Comparison of ENCODE assay signal across 11 cellular contexts in genomic region chr20:34570859-34571306, GRCh38. TPM values are rescaled to one million over a fixed set of nuclear protein-coding genes. Genes with fewer than 3 reads are reported as not detected.
DNase-seq lines count a peak whose midpoint lies in the region; ATAC-seq and TF ChIP-seq lines count a peak whose summit lies in the region.
"Had no signal": no experiment of that assay in that cellular context is flagged by ENCODE, and none has a peak within 500 bp of the region (broad histone marks: within the 10 kb centered on the region; RNA-seq: fewer than 3 reads in every experiment).

No MANE protein-coding gene starts in this region.

- H3K4me2 ChIP-seq in PC-3 (ENCODE audit: low read length): no peak overlapping the region

- H4K20me1 ChIP-seq in PC-3 (ENCODE audit: low read length): no peaks in the 10 kb centered on the region

- TF ChIP-seq CTCF in PC-3 (conservative IDR thresholded peaks at IDR 0.05; ENCODE audit: low read depth, low read length) (no peak), gastrocnemius medialis (IDR thresholded peaks at IDR 0.05 in 4 of 5, conservative IDR thresholded peaks at IDR 0.05 in 1 of 5) (no peak)

- BruUV-seq in PC-3 (replicated peaks; lab: Mats Ljungman, UMichigan): no TSS peak

- in situ Hi-C loops in gastrocnemius medialis (cut with MboI; ENCODE audit: low sequenced_read_pairs in 4 of 4): loop anchor here in 1 of 4 donors (10.0 kb wide), 1 partner anchor 204 kb away; no protein-coding TSS in a partner anchor

- no peak for ATAC-seq in activated T-cell treated with anti-CD3 and anti-CD28 coated beads, Interleukin-2, amount 50 U/mL, for 72 hours (replicated peaks in 1 of 2)
- ATAC-seq in PC-3 (peak; percentile 45; the same call in 1 of the 2 replicates), gastrocnemius medialis (no peak), aorta (ENCODE audit: low FRiP score) (no peak)
- ATAC-seq in central memory CD8-positive, alpha-beta T cell (replicated peaks; ENCODE audit: extremely low read depth, poor library complexity, severe bottlenecking): no peak

- no peak overlapping the region for H3K9ac ChIP-seq in PC-3 (ENCODE audit: low read length)

- CTCF ChIA-PET in PC-3 (lab: Charles Lee): interaction anchor here (0.6 kb wide), 1 partner anchor 305 kb away, joined by 3 read pairs; no protein-coding TSS in a partner anchor

- H3K4me3 ChIP-seq in PC-3 (ENCODE audit: low read length) (no peak overlapping the region), gastrocnemius medialis (no peak overlapping the region), aorta (ENCODE audit: low read length in 2 of 2) (no peak overlapping the region)
- H3K4me3 ChIP-seq: coronary artery had no signal

- 0 out of 2 replicates have a peak, but pooled peaks cover 4% of the 10 kb centered on the region for H3K4me1 ChIP-seq in PC-3 (ENCODE audit: insufficient read depth, low read length)
- no peaks in the 10 kb centered on the region for H3K4me1 ChIP-seq in gastrocnemius medialis
- H3K4me1 ChIP-seq in aorta (ENCODE audit: control insufficient read depth in 1 of 2, insufficient read depth in 2 of 2, low read length in 2 of 2): no peaks in the 10 kb centered on the region

- H3K27ac ChIP-seq in PC-3 (ENCODE audit: low read length): no peak overlapping the region
- no peak overlapping the region for H3K27ac ChIP-seq in gastrocnemius medialis
- no peak overlapping the region for H3K27ac ChIP-seq in aorta (ENCODE audit: low read depth in 1 of 2, low read length in 2 of 2)
- H3K27ac ChIP-seq: coronary artery had no signal

- no peaks in the 10 kb centered on the region for H3K9me2 ChIP-seq in PC-3 (replicated peaks; ENCODE audit: low read length)

- no peaks in the 10 kb centered on the region for H3K4me1 Mint-ChIP-seq in activated T-cell treated with anti-CD3 and anti-CD28 coated beads, Interleukin-2, amount 50 U/mL, for 72 hours (ENCODE audit: low read depth)
- peaks cover 9% of the 10 kb centered on the region for H3K4me1 Mint-ChIP-seq in central memory CD8-positive, alpha-beta T cell

- no peak for TF ChIP-seq POLR2A in gastrocnemius medialis (IDR thresholded peaks at IDR 0.05)

- H3K9me3 ChIP-seq in PC-3 (ENCODE audit: low read length): no peaks in the 10 kb centered on the region
- H3K9me3 ChIP-seq in gastrocnemius medialis: no peaks in the 10 kb centered on the region
- no peaks in the 10 kb centered on the region for H3K9me3 ChIP-seq in aorta (ENCODE audit: control insufficient read depth, low read length)

- peak overlapping the region; percentile 41 for H3K27ac Mint-ChIP-seq in activated T-cell treated with anti-CD3 and anti-CD28 coated beads, Interleukin-2, amount 50 U/mL, for 72 hours
- peak overlapping the region; percentile 48 for H3K27ac Mint-ChIP-seq in central memory CD8-positive, alpha-beta T cell (ENCODE audit: low read depth)

- no peaks in the 10 kb centered on the region for H3F3A ChIP-seq in PC-3 (ENCODE audit: low read length, unreplicated experiment)

- intact Hi-C loops in PC-3 (cut with micrococcal nuclease): no loop called here
- intact Hi-C loops in gastrocnemius medialis (cut with DNase I; ENCODE audit: low total_unique reads): no loop called here
- intact Hi-C loops in aorta (cut with DNase I): no loop called here

- H3K79me2 ChIP-seq in PC-3 (ENCODE audit: low read length): no peaks in the 10 kb centered on the region

- no peaks in the 10 kb centered on the region for H3K27me3 Mint-ChIP-seq in activated T-cell treated with anti-CD3 and anti-CD28 coated beads, Interleukin-2, amount 50 U/mL, for 72 hours (ENCODE audit: low read depth)
- H3K27me3 Mint-ChIP-seq in central memory CD8-positive, alpha-beta T cell: no peaks in the 10 kb centered on the region

- no peak overlapping the region for H3K4me3 Mint-ChIP-seq in activated T-cell treated with anti-CD3 and anti-CD28 coated beads, Interleukin-2, amount 50 U/mL, for 72 hours
- no peak overlapping the region for H3K4me3 Mint-ChIP-seq in central memory CD8-positive, alpha-beta T cell

- WGBS in aorta, 2 donors: 56 to 60% methylated on average over 3 of the region's 3 CpGs

- H3K36me3 Mint-ChIP-seq in activated T-cell treated with anti-CD3 and anti-CD28 coated beads, Interleukin-2, amount 50 U/mL, for 72 hours (ENCODE audit: insufficient read depth in 2 of 2): peaks cover 2% of the 10 kb centered on the region in 2 donors
- peaks cover 8% of the 10 kb centered on the region for H3K36me3 Mint-ChIP-seq in central memory CD8-positive, alpha-beta T cell (ENCODE audit: insufficient read depth)

- POLR2A ChIA-PET in PC-3 (lab: Charles Lee; ENCODE audit: unreplicated experiment): no interaction called here

- H3K27me3 ChIP-seq in PC-3 (ENCODE audit: low read length) (no peaks in the 10 kb centered on the region), gastrocnemius medialis (no peaks in the 10 kb centered on the region), aorta (ENCODE audit: control insufficient read depth in 1 of 2, insufficient read depth in 2 of 2, low read length in 1 of 2) (no peaks in the 10 kb centered on the region)

- H3K36me3 ChIP-seq in PC-3 (ENCODE audit: low read depth, low read length) (no peaks in the 10 kb centered on the region), gastrocnemius medialis (peaks cover 0 to 34% of the 10 kb centered on the region in 2 donors), aorta (ENCODE audit: control insufficient read depth in 1 of 2, insufficient read depth in 2 of 2, low read length in 1 of 2) (peaks cover 0 to 10% of the 10 kb centered on the region in 2 donors)

- no peak for DNase-seq in activated T-cell treated with anti-CD3 and anti-CD28 coated beads, Interleukin-2, amount 50 U/mL, for 72 hours
- no peak for DNase-seq in activated T-cell treated with anti-CD3 and anti-CD28 coated beads for 4 hours
- DNase-seq in PC-3: peak; percentile 4
- DNase-seq in central memory CD8-positive, alpha-beta T cell (ENCODE audit: low spot score in 2 of 2): no peak
- peak; percentile 39 for DNase-seq in pulmonary artery endothelial cell (ENCODE audit: low read depth, low spot score)
- no peak for DNase-seq in mesenteric fat pad (ENCODE audit: low spot score)
- no peak for DNase-seq in gastrocnemius medialis
- DNase-seq in aorta: no peak
- DNase-seq: AML-193, NCI-H524 had no signal

- no peak overlapping the region for H2AFZ ChIP-seq in PC-3 (ENCODE audit: low read length)

- no peaks in the 10 kb centered on the region for H3K9me3 Mint-ChIP-seq in activated T-cell treated with anti-CD3 and anti-CD28 coated beads, Interleukin-2, amount 50 U/mL, for 72 hours
- no peaks in the 10 kb centered on the region for H3K9me3 Mint-ChIP-seq in central memory CD8-positive, alpha-beta T cell

RNA-seq across cellular contexts. Expression of gene MAP1LC3A, which starts 12.4 kb away (rescaled TPM):
- 1 to 10 TPM; 3.7 to 5.2 TPM for total RNA-seq in activated T-cell treated with anti-CD3 and anti-CD28 coated beads, Interleukin-2, amount 50 U/mL, for 72 hours
- total RNA-seq in PC-3 (2014; rRNA removed) (0.22 and 2.7 TPM in 2 replicates), pulmonary artery endothelial cell (17.5 and 22.0 TPM in 2 replicates), mesenteric fat pad (48.1 TPM), gastrocnemius medialis (10 to 100 TPM; 41.5 to 62.7 (median 56.4) TPM), aorta (10 to 100 TPM; 45.0 to 46.1 TPM)
- 10 to 100 TPM; 32.6 to 92.9 TPM for polyA plus RNA-seq in aorta

RNA-seq across cellular contexts. Expression of gene DYNLRB1, which starts 54.7 kb away (rescaled TPM):
- 10 to 100 TPM; 70.5 to 75.9 TPM for total RNA-seq in activated T-cell treated with anti-CD3 and anti-CD28 coated beads, Interleukin-2, amount 50 U/mL, for 72 hours
- total RNA-seq in PC-3 (2014; rRNA removed) (153 and 177 TPM in 2 replicates), pulmonary artery endothelial cell (47.7 and 50.1 TPM in 2 replicates), mesenteric fat pad (131 TPM), gastrocnemius medialis (100 to 1,000 TPM; 115 to 216 (median 142) TPM), aorta (100 to 1,000 TPM; 120 to 143 TPM)
- polyA plus RNA-seq in aorta: 100 to 1,000 TPM; 302 to 305 TPM

Comparison
In these comparisons a context has a peak if more than half of its experiments do, and no peak if none do; other contexts are left out.
1. DNase-seq: peak in PC-3 (single experiment) and pulmonary artery endothelial cell (single experiment); none in activated T-cell treated with anti-CD3 and anti-CD28 coated beads, Interleukin-2, amount 50 U/mL, for 72 hours (0 of 2), activated T-cell treated with anti-CD3 and anti-CD28 coated beads for 4 hours (single experiment), central memory CD8-positive, alpha-beta T cell (0 of 2), mesenteric fat pad (single experiment), gastrocnemius medialis (0 of 2) and aorta (0 of 2).